8 cellular contexts compared by ENCODE assay signal in the genomic region with DNA sequence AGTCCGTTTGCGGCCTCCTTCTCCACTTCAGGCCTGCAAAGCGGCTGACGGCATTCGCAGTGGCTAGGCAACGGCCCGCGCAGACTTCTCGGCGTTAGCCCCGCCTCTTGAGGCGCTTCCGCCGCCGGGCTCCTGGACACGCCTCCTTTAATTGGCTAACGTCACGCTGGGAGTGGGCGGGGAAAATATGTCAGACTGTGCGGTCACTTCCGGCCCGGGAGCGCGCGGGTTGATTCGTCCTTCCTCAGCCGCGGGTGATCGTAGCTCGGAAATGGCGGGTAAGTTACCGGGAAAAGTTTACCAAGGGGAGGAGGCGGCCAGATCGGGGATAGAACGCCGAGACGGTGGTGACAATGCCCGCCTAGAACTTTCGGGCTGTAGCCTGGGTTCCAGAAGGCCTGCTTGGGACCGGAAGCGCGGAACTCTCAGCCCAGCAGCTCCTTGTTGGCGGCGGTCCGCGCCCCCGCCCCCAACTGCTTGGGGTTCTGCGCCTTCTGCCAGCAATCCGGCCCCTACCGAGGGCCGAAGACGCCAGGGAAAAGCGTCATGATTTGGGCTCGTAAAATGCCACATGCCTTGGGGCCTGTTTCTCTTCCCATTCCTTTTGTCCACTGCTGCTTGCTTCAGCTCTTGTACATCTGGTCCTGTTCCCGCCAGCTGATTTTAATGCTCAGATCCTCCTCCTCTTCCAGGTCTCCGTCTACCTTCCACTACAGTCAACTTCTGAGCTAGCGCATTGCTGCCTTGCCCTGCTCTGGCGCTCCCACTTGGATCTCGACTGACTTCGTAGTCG. TPM values are rescaled to one million over a fixed set of nuclear protein-coding genes. Genes with fewer than 3 reads are reported as not detected.
DNase-seq lines count a peak whose midpoint lies in the region; ATAC-seq and TF ChIP-seq lines count a peak whose summit lies in the region.

A gene with protein sequence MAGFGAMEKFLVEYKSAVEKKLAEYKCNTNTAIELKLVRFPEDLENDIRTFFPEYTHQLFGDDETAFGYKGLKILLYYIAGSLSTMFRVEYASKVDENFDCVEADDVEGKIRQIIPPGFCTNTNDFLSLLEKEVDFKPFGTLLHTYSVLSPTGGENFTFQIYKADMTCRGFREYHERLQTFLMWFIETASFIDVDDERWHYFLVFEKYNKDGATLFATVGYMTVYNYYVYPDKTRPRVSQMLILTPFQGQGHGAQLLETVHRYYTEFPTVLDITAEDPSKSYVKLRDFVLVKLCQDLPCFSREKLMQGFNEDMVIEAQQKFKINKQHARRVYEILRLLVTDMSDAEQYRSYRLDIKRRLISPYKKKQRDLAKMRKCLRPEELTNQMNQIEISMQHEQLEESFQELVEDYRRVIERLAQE (plus strand): TSS at position 232 of the 793 bp plus-strand sequence. CDS start 40 bp downstream, at position 272.

- H3K36me3 ChIP-seq in DOHH2 (ENCODE audit: control insufficient read depth, low read length): peaks cover 34% of the 10 kb centered on the region
- H3K36me3 ChIP-seq in GM23338 (ENCODE audit: insufficient read depth): peaks cover 11% of the 10 kb centered on the region; the same call in 1 of the 2 replicates

- H3K4me1 ChIP-seq in DOHH2 (ENCODE audit: control insufficient read depth, low read length) (peaks cover 21% of the 10 kb centered on the region), GM23338 (ENCODE audit: insufficient read depth) (peaks cover 6% of the 10 kb centered on the region; the same call in 1 of the 2 replicates)

- H3K9me3 ChIP-seq in DOHH2 (ENCODE audit: control insufficient read depth, insufficient read depth, low read length): no peaks in the 10 kb centered on the region

- H3K9me2 ChIP-seq in DOHH2 (replicated peaks; ENCODE audit: control insufficient read depth, low read length) (no peaks in the 10 kb centered on the region), GM23338 (ENCODE audit: insufficient read depth) (no peaks in the 10 kb centered on the region)

- peak within 1 kb of the TSS; percentile 97 for H3K27ac Mint-ChIP-seq in GM23338
- peak within 1 kb of the TSS; percentile 95 to 100 (median 99) for H3K27ac Mint-ChIP-seq in naive B cell
- H3K27ac Mint-ChIP-seq in stimulated activated memory B cell treated with anti-CD40 and anti-IgM and Interleukin-4, amounts not matched to agents 10 μg/mL and 1 μg/mL and 100 μg/mL, for 72 hours: peak within 1 kb of the TSS; percentile 87

- no peaks in the 10 kb centered on the region for H3K27me3 ChIP-seq in DOHH2 (ENCODE audit: control insufficient read depth, low read length)
- H3K27me3 ChIP-seq in GM23338 (ENCODE audit: insufficient read depth): no peaks in the 10 kb centered on the region

- peak within 1 kb of the TSS; percentile 91 for H3K4me2 ChIP-seq in DOHH2 (ENCODE audit: low read length)
- peak within 1 kb of the TSS; percentile 79 for H3K4me2 ChIP-seq in GM23338

- DNase-seq in GM23338 (ENCODE audit: low spot score): peak; percentile 99
- peak; percentile 97 for DNase-seq in LHCN-M2 (ENCODE audit: low read depth)
- peak; percentile 98 for DNase-seq in RPMI8226
- DNase-seq in activated T-helper 1 cell treated with anti-CD3 and anti-CD28 coated beads, Interleukin-2, amount 50 U/mL, for 16 hours (ENCODE audit: low read depth in 1 of 2, low spot score in 1 of 2): peak; percentile 93 to 95
- peak; percentile 98 for DNase-seq in fibroblast of gingiva (ENCODE audit: low read depth)
- DNase-seq in naive B cell: peak; percentile 97

- H3K27ac ChIP-seq in DOHH2 (ENCODE audit: low read depth, low read length) (peak within 1 kb of the TSS; percentile 41), GM23338 (ENCODE audit: low read depth) (peak within 1 kb of the TSS; percentile 90)

- H3K36me3 Mint-ChIP-seq in GM23338 (ENCODE audit: low read depth): peaks cover 21% of the 10 kb centered on the region; the same call in 2 of the 3 replicates
- peaks cover 0 to 4% of the 10 kb centered on the region in 2 donors for H3K36me3 Mint-ChIP-seq in naive B cell
- peaks cover 20% of the 10 kb centered on the region for H3K36me3 Mint-ChIP-seq in stimulated activated memory B cell treated with anti-CD40 and anti-IgM and Interleukin-4, amounts not matched to agents 10 μg/mL and 1 μg/mL and 100 μg/mL, for 72 hours

- H3F3A ChIP-seq in DOHH2 (ENCODE audit: control insufficient read depth, insufficient read depth) (no peaks in the 10 kb centered on the region), GM23338 (replicated peaks; ENCODE audit: low read depth) (no peaks in the 10 kb centered on the region; the same call in 1 of the 2 replicates)

- H4K20me1 ChIP-seq in DOHH2 (ENCODE audit: control insufficient read depth, insufficient read depth, low read depth, low read length) (no peaks in the 10 kb centered on the region), GM23338 (replicated peaks; ENCODE audit: insufficient read depth) (no peaks in the 10 kb centered on the region)

- H3K27me3 Mint-ChIP-seq in GM23338 (ENCODE audit: insufficient read depth, low read depth, poor library complexity) (peaks cover 2% of the 10 kb centered on the region), naive B cell (no peaks in the 10 kb centered on the region)
- H3K27me3 Mint-ChIP-seq in stimulated activated memory B cell treated with anti-CD40 and anti-IgM and Interleukin-4, amounts not matched to agents 10 μg/mL and 1 μg/mL and 100 μg/mL, for 72 hours: no peaks in the 10 kb centered on the region

- H3K79me2 ChIP-seq in DOHH2 (ENCODE audit: control insufficient read depth, low read length): peaks cover 49% of the 10 kb centered on the region
- H3K79me2 ChIP-seq in GM23338 (replicated peaks; ENCODE audit: insufficient read depth): peaks cover 39% of the 10 kb centered on the region

- H2AFZ ChIP-seq in GM23338: peak within 1 kb of the TSS; percentile 88

- H3K9me3 Mint-ChIP-seq in GM23338 (no peaks in the 10 kb centered on the region), naive B cell (no peaks in the 10 kb centered on the region)
- H3K9me3 Mint-ChIP-seq in stimulated activated memory B cell treated with anti-CD40 and anti-IgM and Interleukin-4, amounts not matched to agents 10 μg/mL and 1 μg/mL and 100 μg/mL, for 72 hours: no peaks in the 10 kb centered on the region

- H3K4me1 Mint-ChIP-seq in GM23338 (peaks cover 12% of the 10 kb centered on the region), naive B cell (peaks cover 12 to 34% (median 33%) of the 10 kb centered on the region in 3 donors)
- H3K4me1 Mint-ChIP-seq in stimulated activated memory B cell treated with anti-CD40 and anti-IgM and Interleukin-4, amounts not matched to agents 10 μg/mL and 1 μg/mL and 100 μg/mL, for 72 hours: peaks cover 23% of the 10 kb centered on the region

- peak within 1 kb of the TSS; percentile 94 for H3K4me3 Mint-ChIP-seq in GM23338
- peak within 1 kb of the TSS; percentile 93 to 100 (median 96) for H3K4me3 Mint-ChIP-seq in naive B cell
- H3K4me3 Mint-ChIP-seq in stimulated activated memory B cell treated with anti-CD40 and anti-IgM and Interleukin-4, amounts not matched to agents 10 μg/mL and 1 μg/mL and 100 μg/mL, for 72 hours: peak within 1 kb of the TSS; percentile 94

- TF ChIP-seq CTCF in DOHH2 (IDR thresholded peaks at IDR 0.05; ENCODE audit: low read depth, low read length, poor library complexity, severe bottlenecking): no peak
- TF ChIP-seq CTCF in GM23338 (conservative IDR thresholded peaks at IDR 0.05; ENCODE audit: low read depth in 2 of 2): no peak

- ATAC-seq in GM23338 (peak; percentile 94), naive B cell (ENCODE audit: low read depth in 2 of 2) (peak; percentile 94 to 96)
- peak; percentile 99 for ATAC-seq in stimulated activated memory B cell treated with anti-CD40 and anti-IgM and Interleukin-4, amounts not matched to agents 10 μg/mL and 1 μg/mL and 100 μg/mL, for 72 hours

- H3K4me3 ChIP-seq in DOHH2 (ENCODE audit: low read length) (peak within 1 kb of the TSS; percentile 83), GM23338 (peak within 1 kb of the TSS; percentile 76)

TF ChIP-seq in GM23338, 12 proteins besides CTCF, POLR2A, EP300 and RAD21:
- TF ChIP-seq POLR2AphosphoS5 (IDR thresholded peaks at IDR 0.05; ENCODE audit: low read depth): peak; percentile 75
- TF ChIP-seq, protein P1, sequence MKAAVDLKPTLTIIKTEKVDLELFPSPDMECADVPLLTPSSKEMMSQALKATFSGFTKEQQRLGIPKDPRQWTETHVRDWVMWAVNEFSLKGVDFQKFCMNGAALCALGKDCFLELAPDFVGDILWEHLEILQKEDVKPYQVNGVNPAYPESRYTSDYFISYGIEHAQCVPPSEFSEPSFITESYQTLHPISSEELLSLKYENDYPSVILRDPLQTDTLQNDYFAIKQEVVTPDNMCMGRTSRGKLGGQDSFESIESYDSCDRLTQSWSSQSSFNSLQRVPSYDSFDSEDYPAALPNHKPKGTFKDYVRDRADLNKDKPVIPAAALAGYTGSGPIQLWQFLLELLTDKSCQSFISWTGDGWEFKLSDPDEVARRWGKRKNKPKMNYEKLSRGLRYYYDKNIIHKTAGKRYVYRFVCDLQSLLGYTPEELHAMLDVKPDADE (IDR thresholded peaks at IDR 0.05): 0 out of 2 replicates have a peak, but pooled peaks have one; percentile 7
- no peak for TF ChIP-seq ZNF114 (CRISPR knock-in tag; IDR thresholded peaks at IDR 0.05)
- peak; percentile 95 for TF ChIP-seq CREB1 (CRISPR knock-in tag; IDR thresholded peaks at IDR 0.05; ENCODE audit: low read depth)

RNA-seq across cellular contexts. Expression of the gene that starts here (rescaled TPM):
- total RNA-seq in GM23338 (2014; rRNA removed; shearing (Covaris generic)): 67.2 and 75.7 TPM in 2 replicates
- 49.1 and 67.5 TPM in 2 replicates for polyA plus RNA-seq in GM23338 (2016; fragmentation: Nextera tagmentation; extraction: Ambion mirVana)
- total RNA-seq in LHCN-M2 (2014; rRNA removed): 76.8 and 87.5 TPM in 2 replicates
- 38.6 TPM for polyA plus RNA-seq in LHCN-M2 (2012)
- 100 to 1,000 TPM in 1 of 6 donors, 10 to 100 TPM in 5; 68.9 to 128 (median 75.4) TPM for polyA plus RNA-seq in naive B cell (ENCODE audit: low read depth in 6 of 6)

Comparison
In these comparisons a context has a peak if more than half of its experiments do, and no peak if none do; other contexts are left out.
1. Peak in every context shown above with its lines: DNase-seq, ATAC-seq, H3K4me3 ChIP-seq and H3K27ac ChIP-seq.